Comparison of ENCODE assay signal across 34 cellular contexts in the genomic region with DNA sequence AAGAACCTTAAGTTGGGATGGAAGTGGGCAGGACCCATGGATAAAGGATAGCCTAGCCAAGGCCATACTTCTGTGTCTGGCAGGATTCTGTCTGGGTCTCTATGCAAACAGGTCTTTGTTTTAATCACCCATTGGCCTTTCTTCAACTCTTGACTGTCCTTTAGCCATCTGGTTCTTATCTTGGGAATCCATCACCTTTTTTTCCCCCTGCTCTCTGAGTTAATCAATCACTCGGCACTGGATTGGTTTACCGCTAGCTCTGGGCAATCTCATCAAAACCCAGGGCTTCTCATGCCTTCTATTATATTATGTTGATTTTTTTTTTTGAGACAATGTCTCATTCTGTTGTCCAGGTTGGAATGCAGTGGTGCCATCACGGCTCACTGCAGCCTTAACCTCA. TPM values are rescaled to one million over a fixed set of nuclear protein-coding genes. Genes with fewer than 3 reads are reported as not detected.
"Had no signal": no experiment of that assay in that cellular context is flagged by ENCODE, and none has a peak within 500 bp of the region (broad histone marks: within the 10 kb centered on the region; RNA-seq: fewer than 3 reads in every experiment).

No MANE protein-coding gene starts in this region.

- H3K27ac Mint-ChIP-seq: endodermal cell had no signal

- H3K36me3 ChIP-seq: brain microvascular endothelial cell, esophagus squamous epithelium, heart right ventricle, left ventricle myocardium inferior, ovary, prostate gland, stomach, suprapubic skin, tibial artery, upper lobe of right lung had no signal

- DNase-seq: activated CD4-positive, alpha-beta T cell treated with anti-CD3 and anti-CD28 coated beads for 4 hours; activated CD4-positive, alpha-beta T cell treated with anti-CD3 and anti-CD28 coated beads, Interleukin-2, amount 50 U/mL, for 48 hours; activated CD8-positive, alpha-beta memory T cell treated with anti-CD3 and anti-CD28 coated beads for 24 hours; activated CD8-positive, alpha-beta memory T cell treated with anti-CD3 and anti-CD28 coated beads, Interleukin-2, amount 50 U/mL, for 4 hours; activated gamma-delta T cell treated with Interleukin-2 at 50 U/mL for 16 hours; activated naive CD4-positive, alpha-beta T cell treated with anti-CD3 and anti-CD28 coated beads, Interleukin-2, amount 50 U/mL, for 16 hours; activated T-cell treated with anti-CD3 and anti-CD28 coated beads, Interleukin-2, amount 50 U/mL, for 24 hours; amniotic stem cell; brain microvascular endothelial cell; endodermal cell; esophagus squamous epithelium; foreskin melanocyte; heart right ventricle; left ventricle myocardium inferior; mucosa of descending colon; ovary; retina; stimulated activated CD4-positive, alpha-beta T cell treated with anti-CD3 and anti-CD28 coated beads, Interleukin-12 subunit alpha, Interleukin-12 subunit beta, amount 100 ng/mL, for 4 hours; stimulated activated CD4-positive, alpha-beta T cell treated with anti-CD3 and anti-CD28 coated beads, Interleukin-4, amount 100 ng/mL, for 1 hour; stimulated activated naive B cell treated with anti-CD40 and anti-IgM and Interleukin-4, amounts not matched to agents 10 μg/mL and 1 μg/mL and 100 μg/mL, for 72 hours; stomach; T-helper 1 cell; tibial artery; upper lobe of right lung had no signal

- H3K4me1 ChIP-seq: prostate gland had no signal

- H3K9me3 ChIP-seq: esophagus squamous epithelium, heart right ventricle, left ventricle myocardium inferior, mucosa of descending colon, ovary, prostate gland, stomach, suprapubic skin, tibial artery, upper lobe of right lung had no signal

- H3K27me3 ChIP-seq: brain microvascular endothelial cell, esophagus squamous epithelium, heart right ventricle, ovary, stomach, suprapubic skin, tibial artery, upper lobe of right lung had no signal

- H3K9me3 Mint-ChIP-seq: activated T-cell treated with anti-CD3 and anti-CD28 coated beads, Interleukin-2, amount 50 U/mL, for 24 hours; stimulated activated naive B cell treated with anti-CD40 and anti-IgM and Interleukin-4, amounts not matched to agents 10 μg/mL and 1 μg/mL and 100 μg/mL, for 72 hours had no signal

- ATAC-seq: heart right ventricle; mucosa of descending colon; sciatic nerve; stimulated activated naive B cell treated with anti-CD40 and anti-IgM and Interleukin-4, amounts not matched to agents 10 μg/mL and 1 μg/mL and 100 μg/mL, for 72 hours; upper lobe of right lung had no signal

- H3K4me3 Mint-ChIP-seq: activated T-cell treated with anti-CD3 and anti-CD28 coated beads, Interleukin-2, amount 50 U/mL, for 24 hours; endodermal cell had no signal

- H3K27ac ChIP-seq: brain microvascular endothelial cell, left ventricle myocardium inferior, prostate gland, suprapubic skin, upper lobe of right lung had no signal

- H3K4me3 ChIP-seq: esophagus squamous epithelium, heart right ventricle, left ventricle myocardium inferior, lung, mucosa of descending colon, ovary, prostate gland, skin epidermis, stomach, suprapubic skin, tibial artery, upper lobe of right lung had no signal

- H3K27me3 Mint-ChIP-seq: activated T-cell treated with anti-CD3 and anti-CD28 coated beads, Interleukin-2, amount 50 U/mL, for 24 hours; stimulated activated naive B cell treated with anti-CD40 and anti-IgM and Interleukin-4, amounts not matched to agents 10 μg/mL and 1 μg/mL and 100 μg/mL, for 72 hours had no signal

RNA-seq across cellular contexts. Expression of a gene that starts 15.6 kb away (rescaled TPM):
- total RNA-seq: astrocyte, chondrocyte, glomerular endothelial cell, myocyte, suprapubic skin had no signal
- polyA plus RNA-seq: neural cell had no signal
